In the genomic region with DNA sequence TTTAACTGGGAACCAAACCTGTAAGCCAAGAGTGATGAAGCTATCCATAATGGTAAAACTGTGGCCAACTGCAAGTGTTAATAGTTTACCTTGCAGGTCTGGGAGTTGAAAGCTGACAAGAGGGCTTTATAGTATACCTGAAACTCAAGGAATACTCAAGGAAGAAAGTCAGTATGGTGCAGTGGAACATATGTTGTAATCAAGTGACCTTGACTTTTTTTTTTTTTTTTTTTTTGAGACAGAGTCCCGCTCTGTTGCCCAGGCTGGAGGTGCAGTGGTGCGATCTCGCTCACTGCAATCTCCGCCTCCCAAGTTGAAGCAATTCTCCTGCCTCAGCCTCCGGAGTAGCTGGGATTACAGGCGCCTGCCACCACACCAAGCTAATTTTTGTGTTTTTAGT, we compare ENCODE assay signal across 34 cellular contexts. TPM values are rescaled to one million over a fixed set of nuclear protein-coding genes. Genes with fewer than 3 reads are reported as not detected.
"Had no signal": no experiment of that assay in that cellular context is flagged by ENCODE, and none has a peak within 500 bp of the region (broad histone marks: within the 10 kb centered on the region; RNA-seq: fewer than 3 reads in every experiment).

No MANE protein-coding gene starts in this region.

- ATAC-seq: activated CD4-positive, alpha-beta T cell treated with anti-CD3 and anti-CD28 coated beads for 36 hours; activated CD4-positive, CD25-positive, alpha-beta regulatory T cell treated with anti-CD3 and anti-CD28 coated beads, Interleukin-2, amount 50 U/mL, for 24 hours; activated CD8-positive, alpha-beta memory T cell treated with anti-CD3 and anti-CD28 coated beads, Interleukin-2, amount 10 ng/mL, durations not matched to agents 7 days and 5 days; activated CD8-positive, alpha-beta T cell treated with anti-CD3 and anti-CD28 coated beads, Interleukin-2, amount 10 ng/mL, durations not matched to agents 7 days and 5 days; activated naive CD8-positive, alpha-beta T cell treated with anti-CD3 and anti-CD28 coated beads, Interleukin-2, amount 50 U/mL, for 24 hours; WTC11 had no signal

- H3K27ac ChIP-seq: ascending aorta, cardiac muscle cell, WERI-Rb-1 had no signal

- DNase-seq: activated CD4-positive, alpha-beta memory T cell treated with anti-CD3 and anti-CD28 coated beads, Interleukin-2, amount 10 ng/mL, durations not matched to agents 7 days and 5 days; activated CD4-positive, alpha-beta T cell treated with anti-CD3 and anti-CD28 coated beads for 1 hour; activated CD4-positive, alpha-beta T cell treated with anti-CD3 and anti-CD28 coated beads for 36 hours; activated CD4-positive, alpha-beta T cell treated with anti-CD3 and anti-CD28 coated beads for 48 hours; activated CD4-positive, alpha-beta T cell treated with anti-CD3 and anti-CD28 coated beads, Interleukin-2, amount 10 ng/mL, durations not matched to agents 7 days and 5 days; activated CD4-positive, alpha-beta T cell treated with anti-CD3 and anti-CD28 coated beads, Interleukin-2, amount 50 U/mL, for 48 hours; activated CD4-positive, CD25-positive, alpha-beta regulatory T cell; activated CD8-positive, alpha-beta memory T cell treated with anti-CD3 and anti-CD28 coated beads for 24 hours; activated CD8-positive, alpha-beta memory T cell treated with anti-CD3 and anti-CD28 coated beads, Interleukin-2, amount 10 ng/mL, durations not matched to agents 7 days and 5 days; activated CD8-positive, alpha-beta memory T cell treated with anti-CD3 and anti-CD28 coated beads, Interleukin-2, amount 50 U/mL, for 48 hours; activated CD8-positive, alpha-beta T cell treated with anti-CD3 and anti-CD28 coated beads, Interleukin-2, amount 10 ng/mL, durations not matched to agents 7 days and 5 days; activated effector memory CD4-positive, alpha-beta T cell treated with Interleukin-2 at 50 U/mL for 16 hours; activated gamma-delta T cell; activated naive CD4-positive, alpha-beta T cell treated with anti-CD3 and anti-CD28 coated beads, Interleukin-2, amount 10 ng/mL, durations not matched to agents 7 days and 5 days; activated naive CD4-positive, alpha-beta T cell treated with Interleukin-2 at 50 U/mL for 16 hours; activated naive CD8-positive, alpha-beta T cell treated with anti-CD3 and anti-CD28 coated beads, Interleukin-2, amount 10 ng/mL, durations not matched to agents 7 days and 5 days; activated naive CD8-positive, alpha-beta T cell treated with anti-CD3 and anti-CD28 coated beads, Interleukin-2, amount 50 U/mL, for 24 hours; activated T-cell treated with anti-CD3 and anti-CD28 coated beads, Interleukin-2, amount 50 U/mL, for 24 hours; activated T-cell treated with anti-CD3 and anti-CD28 coated beads, Interleukin-2, amount 50 U/mL, for 48 hours; amygdala; anterior cingulate cortex; caudate nucleus; cerebellar nuclear complex; T-helper 1 cell; T-helper 2 cell; T-helper 9 cell; WERI-Rb-1 had no signal

RNA-seq across cellular contexts. Expression of gene VIL1, which starts 27.6 kb away (rescaled TPM):
- total RNA-seq: activated CD4-positive, alpha-beta memory T cell treated with anti-CD3 and anti-CD28 coated beads, Interleukin-2, amount 10 ng/mL, durations not matched to agents 7 days and 5 days; activated CD4-positive, alpha-beta T cell treated with anti-CD3 and anti-CD28 coated beads for 36 hours; activated CD8-positive, alpha-beta T cell treated with anti-CD3 and anti-CD28 coated beads, Interleukin-2, amount 10 ng/mL, durations not matched to agents 7 days and 5 days; activated naive CD8-positive, alpha-beta T cell treated with anti-CD3 and anti-CD28 coated beads, Interleukin-2, amount 10 ng/mL, durations not matched to agents 7 days and 5 days; activated T-helper 2 cell treated with anti-CD3 and anti-CD28 coated beads, Interferon-gamma antibody, Interleukin-2, Interleukin-4, amounts not matched to agents 10 μg/mL and 5 μg/mL and 100 μg/mL, durations not matched to agents 14 hours and 24 hours and 36 hours; ascending aorta; bronchial epithelial cell; chondrocyte had no signal
